In the genomic region with DNA sequence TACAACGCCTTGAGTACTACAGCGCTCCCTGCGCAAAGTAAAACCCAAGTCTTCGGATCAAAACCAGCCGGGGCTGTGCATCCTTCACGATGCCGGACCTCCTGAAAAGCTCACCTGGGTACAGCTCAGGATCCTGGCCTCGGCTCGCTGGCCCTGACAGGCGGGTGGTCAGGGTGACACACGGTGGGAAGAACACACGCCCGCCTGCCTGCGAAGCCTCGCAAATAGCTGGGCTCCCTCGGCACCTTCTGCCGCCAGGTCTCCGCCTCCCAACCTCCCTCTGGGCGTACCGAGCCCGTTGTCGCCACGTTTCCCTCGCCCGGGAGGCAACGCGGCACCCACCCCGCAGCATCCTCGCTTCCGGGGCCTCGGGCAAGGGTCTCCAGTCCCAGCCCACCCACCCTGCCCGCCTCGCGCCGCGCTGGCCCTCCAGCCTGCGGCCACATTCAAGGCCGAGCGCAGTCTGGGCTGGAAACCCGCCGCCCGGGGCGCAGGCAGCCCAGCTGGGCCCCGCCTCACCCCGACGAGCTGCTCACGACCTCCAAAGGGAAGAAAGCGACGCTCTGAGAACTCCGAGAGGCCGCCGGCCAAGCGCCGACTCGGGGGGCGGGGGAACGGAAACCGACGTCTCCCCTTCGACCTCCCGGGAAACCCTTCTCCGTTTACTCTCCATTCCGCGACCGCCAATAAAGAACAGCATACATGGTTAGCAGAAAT, we compare ENCODE assay signal across 8 cellular contexts. TPM values are rescaled to one million over a fixed set of nuclear protein-coding genes. Genes with fewer than 3 reads are reported as not detected.
A peak's percentile ranks its signal among the peaks of the same experiment; 100 is the strongest.
DNase-seq lines count a peak whose midpoint lies in the region; ATAC-seq and TF ChIP-seq lines count a peak whose summit lies in the region.

No MANE protein-coding gene starts in this region.

- peak overlapping the region; percentile 54 for H3K4me2 ChIP-seq in mesenchymal stem cell (ENCODE audit: low read length, poor library complexity, severe bottlenecking)

- peak overlapping the region; percentile 93 for H4K91ac ChIP-seq in mesenchymal stem cell (ENCODE audit: low read length)

- H3K4me3 ChIP-seq in effector memory CD4-positive, alpha-beta T cell (ENCODE audit: insufficient read depth, low read depth, low read length, poor library complexity, severe bottlenecking): peak overlapping the region; percentile 77
- peak overlapping the region; percentile 82 to 90 for H3K4me3 ChIP-seq in mesenchymal stem cell (ENCODE audit: insufficient read depth in 1 of 2, low read depth in 1 of 2, low read length in 2 of 2)

- peaks cover 9% of the 10 kb centered on the region for H3K79me1 ChIP-seq in mesenchymal stem cell (replicated peaks; ENCODE audit: low read length, poor library complexity, severe bottlenecking)

- peak; percentile 27 for ATAC-seq in GM18505 (IDR thresholded peaks at IDR 0.05; ENCODE audit: unreplicated experiment)
- peak; percentile 29 for ATAC-seq in HG02885 (IDR thresholded peaks at IDR 0.05; ENCODE audit: poor library complexity, unreplicated experiment)

- peak overlapping the region; percentile 48 to 64 for H3K14ac ChIP-seq in mesenchymal stem cell (ENCODE audit: low read length in 2 of 2)

- peak overlapping the region; percentile 59 for H2BK5ac ChIP-seq in mesenchymal stem cell (ENCODE audit: low read depth, low read length, poor library complexity, severe bottlenecking)

- no peak overlapping the region for H2BK15ac ChIP-seq in mesenchymal stem cell (ENCODE audit: low read depth, poor library complexity, severe bottlenecking)

- peak overlapping the region in 1 of 2 experiments; percentile 21 for H3K4ac ChIP-seq in mesenchymal stem cell (ENCODE audit: low read depth in 1 of 2, low read length in 2 of 2)

- WGBS in mesenchymal stem cell: under 1% methylated on average over 59 of the region's 65 CpGs

- peaks cover 13% of the 10 kb centered on the region for H3K4me1 ChIP-seq in effector memory CD4-positive, alpha-beta T cell (ENCODE audit: control insufficient read depth, insufficient read depth, low read length, poor library complexity, severe bottlenecking)
- peaks cover 7% of the 10 kb centered on the region for H3K4me1 ChIP-seq in mesenchymal stem cell (ENCODE audit: control insufficient read depth, insufficient read depth, low read depth, low read length)

- peak; percentile 27 for DNase-seq in NCI-H526 treated with DMSO at 0.1 percent for 48 hours (lab: John Stamatoyannopoulos, UW)
- DNase-seq in activated CD8-positive, alpha-beta memory T cell treated with anti-CD3 and anti-CD28 coated beads for 48 hours (ENCODE audit: low read depth in 2 of 3, low spot score in 2 of 3): peak; percentile 23 to 41 (median 32)
- DNase-seq in effector memory CD4-positive, alpha-beta T cell: peak; percentile 65 to 70 (median 65)
- DNase-seq in mesenchymal stem cell: peak; percentile 88
- DNase-seq in stimulated activated CD8-positive, alpha-beta memory T cell treated with anti-CD3 and anti-CD28 coated beads, Interleukin-12 subunit alpha, Interleukin-12 subunit beta, amount 100 ng/mL, for 4 hours (ENCODE audit: low read depth): peak; percentile 47
- DNase-seq in GM19240 (ENCODE audit: insufficient read length, low spot score): no peak

- H3K9ac ChIP-seq in mesenchymal stem cell (ENCODE audit: low read length): peak overlapping the region; percentile 97

- H3K27me3 ChIP-seq in effector memory CD4-positive, alpha-beta T cell (replicated peaks; ENCODE audit: control insufficient read depth, insufficient read depth, low read length, poor library complexity, severe bottlenecking): no peaks in the 10 kb centered on the region
- no peaks in the 10 kb centered on the region for H3K27me3 ChIP-seq in mesenchymal stem cell (ENCODE audit: control insufficient read depth in 1 of 2, insufficient read depth in 1 of 2, low read length in 2 of 2)

- no peak overlapping the region for H2BK12ac ChIP-seq in mesenchymal stem cell (ENCODE audit: low read length in 2 of 2)

- peak overlapping the region; percentile 66 for H2AFZ ChIP-seq in mesenchymal stem cell (ENCODE audit: low read depth, low read length)

- peak overlapping the region; percentile 95 for H3K27ac ChIP-seq in effector memory CD4-positive, alpha-beta T cell (ENCODE audit: insufficient read depth, low read length, poor library complexity, severe bottlenecking)
- H3K27ac ChIP-seq in mesenchymal stem cell (ENCODE audit: low read length, poor library complexity, severe bottlenecking): peak overlapping the region; percentile 89

- H2BK120ac ChIP-seq in mesenchymal stem cell (ENCODE audit: low read depth, low read length): peak overlapping the region; percentile 42

- H4K8ac ChIP-seq in mesenchymal stem cell (ENCODE audit: low read length): peak overlapping the region; percentile 84

- no peak overlapping the region for H2AK5ac ChIP-seq in mesenchymal stem cell (ENCODE audit: low read length, severe bottlenecking)

- no peaks in the 10 kb centered on the region for H3K9me3 ChIP-seq in effector memory CD4-positive, alpha-beta T cell (ENCODE audit: control insufficient read depth, low read length)
- H3K9me3 ChIP-seq in mesenchymal stem cell (ENCODE audit: control insufficient read depth, low read length): no peaks in the 10 kb centered on the region

- H3K18ac ChIP-seq in mesenchymal stem cell (ENCODE audit: low read depth in 1 of 2, low read length in 2 of 2): peak overlapping the region; percentile 46 to 59

- H3K36me3 ChIP-seq in effector memory CD4-positive, alpha-beta T cell (ENCODE audit: control insufficient read depth, insufficient read depth, low read length): no peaks in the 10 kb centered on the region
- H3K36me3 ChIP-seq in mesenchymal stem cell (ENCODE audit: control insufficient read depth in 1 of 2, insufficient read depth in 2 of 2, low read depth in 1 of 2, low read length in 2 of 2): no peaks in the 10 kb centered on the region

- TF ChIP-seq POLR2A in GM18505 (IDR thresholded peaks at IDR 0.05; ENCODE audit: borderline replicate concordance, extremely low read depth, insufficient read depth, insufficient read length): peak; percentile 37

- no peak overlapping the region for H3K23ac ChIP-seq in mesenchymal stem cell (ENCODE audit: low read length in 2 of 2)

RNA-seq across cellular contexts. Expression of a gene that starts 0.5 kb away (rescaled TPM):
- polyA plus RNA-seq in mesenchymal stem cell (2013, experiment 1 of 2): 11.3 TPM
- 11.1 TPM for polyA plus RNA-seq in mesenchymal stem cell (2013, experiment 2 of 2)
